In genomic region chr11:67588899-67589406, GRCh38 we compare ENCODE assay signal across 10 cellular contexts. TPM values are rescaled to one million over a fixed set of nuclear protein-coding genes. Genes with fewer than 3 reads are reported as not detected.
"Had no signal": no experiment of that assay in that cellular context is flagged by ENCODE, and none has a peak within 500 bp of the region (broad histone marks: within the 10 kb centered on the region; RNA-seq: fewer than 3 reads in every experiment).

No MANE protein-coding gene starts in this region.

RNA-seq across cellular contexts. Expression of gene TBX10, which starts 50.6 kb away (rescaled TPM):
- total RNA-seq: activated CD4-positive, alpha-beta T cell treated with anti-CD3 and anti-CD28 coated beads for 36 hours; activated CD8-positive, alpha-beta T cell treated with anti-CD3 and anti-CD28 coated beads for 36 hours; activated naive CD8-positive, alpha-beta T cell treated with anti-CD3 and anti-CD28 coated beads, Interleukin-2, amount 10 ng/mL, durations not matched to agents 7 days and 5 days; activated T-cell treated with anti-CD3 and anti-CD28 coated beads, Interleukin-2, amount 50 U/mL, for 72 hours; activated T-helper 2 cell treated with anti-CD3 and anti-CD28 coated beads, Interferon-gamma antibody, Interleukin-2, Interleukin-4, amounts not matched to agents 10 μg/mL and 5 μg/mL and 100 μg/mL, durations not matched to agents 14 hours and 24 hours and 36 hours; aorta; breast epithelium; cerebellum; PC-3; SK-MEL-5 had no signal
